Comparison of ENCODE assay signal across 8 cellular contexts in genomic region chr2:203706403-203706802, GRCh38. TPM values are rescaled to one million over a fixed set of nuclear protein-coding genes. Genes with fewer than 3 reads are reported as not detected.
DNase-seq lines count a peak whose midpoint lies in the region; ATAC-seq and TF ChIP-seq lines count a peak whose summit lies in the region.

Gene CD28, plus strand, starts transcription at chr2:203706639. Its CDS starts 58 bp downstream, at chr2:203706697.

- H3K4me3 ChIP-seq in GM12875 (ENCODE audit: low read depth, low read length) (peak within 1 kb of the TSS; percentile 31), SU-DHL-6 (ENCODE audit: insufficient read depth, low read length, poor library complexity, severe bottlenecking) (peak within 1 kb of the TSS; percentile 30)

- TF ChIP-seq CTCF in GM12875 (IDR thresholded peaks at IDR 0.05; ENCODE audit: borderline replicate concordance, insufficient read depth, low read depth, low read length) (no peak), SU-DHL-6 (IDR thresholded peaks at IDR 0.05; ENCODE audit: insufficient read depth, low read length, poor library complexity, severe bottlenecking) (no peak)

- peak within 1 kb of the TSS; percentile 57 for H3K27ac ChIP-seq in SU-DHL-6 (ENCODE audit: low read depth, low read length)

- H3K9me2 ChIP-seq in SU-DHL-6 (replicated peaks; ENCODE audit: insufficient read depth, low read length) = no peaks in the 10 kb centered on the region

- H2AFZ ChIP-seq in SU-DHL-6 (ENCODE audit: low read depth, low read length, severe bottlenecking) = no peak within 1 kb of the TSS

- no peaks in the 10 kb centered on the region for H3K79me2 ChIP-seq in SU-DHL-6 (ENCODE audit: insufficient read depth, low read length)

- peak within 1 kb of the TSS; percentile 98 to 100 for H3K27ac Mint-ChIP-seq in activated naive CD4-positive, alpha-beta T cell treated with anti-CD3 and anti-CD28 coated beads, Interleukin-2, amount 50 U/mL, for 72 hours

- H3K9ac ChIP-seq in SU-DHL-6 (ENCODE audit: low read length) = peak within 1 kb of the TSS; percentile 34; the same call in 1 of the 2 replicates

- H4K20me1 ChIP-seq in SU-DHL-6 (ENCODE audit: low read depth, low read length) = no peaks in the 10 kb centered on the region

- H3F3A ChIP-seq in SU-DHL-6 (ENCODE audit: insufficient read depth) = peaks cover 6% of the 10 kb centered on the region

- H3K27me3 ChIP-seq in SU-DHL-6 (ENCODE audit: low read length) = no peaks in the 10 kb centered on the region; the same call in 1 of the 2 replicates

- DNase-seq in activated naive CD4-positive, alpha-beta T cell treated with anti-CD3 and anti-CD28 coated beads, Interleukin-2, amount 50 U/mL, for 72 hours (ENCODE audit: low spot score in 2 of 2) = peak; percentile 87 to 91
- peak; percentile 77 for DNase-seq in stimulated activated CD4-positive, alpha-beta T cell treated with anti-CD3 and anti-CD28 coated beads, Interleukin-4, amount 100 ng/mL, for 1 hour
- DNase-seq in HT-29 (ENCODE audit: low spot score) (no peak), C1 segment of cervical spinal cord (lab: John Stamatoyannopoulos, UW) (no peak), amniotic stem cell (lab: John Stamatoyannopoulos, UW) (no peak)

- no peaks in the 10 kb centered on the region for H3K36me3 ChIP-seq in SU-DHL-6 (ENCODE audit: low read length)

- peak; percentile 100 for ATAC-seq in HG02642 (IDR thresholded peaks at IDR 0.05; ENCODE audit: poor library complexity, unreplicated experiment)
- ATAC-seq in activated naive CD4-positive, alpha-beta T cell treated with anti-CD3 and anti-CD28 coated beads, Interleukin-2, amount 50 U/mL, for 72 hours = peak; percentile 74 to 84

- no peaks in the 10 kb centered on the region for H3K9me3 ChIP-seq in SU-DHL-6 (ENCODE audit: insufficient read depth, low read length)

- peaks cover 0 to 10% of the 10 kb centered on the region in 2 donors for H3K9me3 Mint-ChIP-seq in activated naive CD4-positive, alpha-beta T cell treated with anti-CD3 and anti-CD28 coated beads, Interleukin-2, amount 50 U/mL, for 72 hours

- peaks cover 41 to 68% of the 10 kb centered on the region in 2 donors for H3K36me3 Mint-ChIP-seq in activated naive CD4-positive, alpha-beta T cell treated with anti-CD3 and anti-CD28 coated beads, Interleukin-2, amount 50 U/mL, for 72 hours

- H3K4me2 ChIP-seq in SU-DHL-6 (ENCODE audit: low read depth, low read length, poor library complexity, severe bottlenecking) = peak within 1 kb of the TSS; percentile 59

RNA-seq across cellular contexts. Expression of gene CD28, which starts in this region (rescaled TPM):
- total RNA-seq in activated naive CD4-positive, alpha-beta T cell treated with anti-CD3 and anti-CD28 coated beads, Interleukin-2, amount 50 U/mL, for 72 hours = 100 to 1,000 TPM; 159 to 191 TPM
- total RNA-seq in HT-29 (2014; rRNA removed; shearing (Covaris generic)) = not detected in 2 replicates

Comparison
In these comparisons a context has a peak if more than half of its experiments do, and no peak if none do; other contexts are left out.
1. RNA of gene CD28 (total RNA-seq): 159 to 191 TPM in activated naive CD4-positive, alpha-beta T cell treated with anti-CD3 and anti-CD28 coated beads, Interleukin-2, amount 50 U/mL, for 72 hours; not detected in HT-29; every median in the first group is over 100 times any median in the second.
2. DNase-seq: peak in activated naive CD4-positive, alpha-beta T cell treated with anti-CD3 and anti-CD28 coated beads, Interleukin-2, amount 50 U/mL, for 72 hours (2 of 2) and stimulated activated CD4-positive, alpha-beta T cell treated with anti-CD3 and anti-CD28 coated beads, Interleukin-4, amount 100 ng/mL, for 1 hour (single experiment); none in HT-29 (single experiment), C1 segment of cervical spinal cord (0 of 14) and amniotic stem cell (single experiment).